8 cellular contexts compared by ENCODE assay signal in genomic region chr1:226061793-226062557, GRCh38. TPM values are rescaled to one million over a fixed set of nuclear protein-coding genes. Genes with fewer than 3 reads are reported as not detected.
DNase-seq lines count a peak whose midpoint lies in the region; ATAC-seq and TF ChIP-seq lines count a peak whose summit lies in the region.

No MANE protein-coding gene starts in this region.

- peaks cover 35% of the 10 kb centered on the region for H3K4me1 Mint-ChIP-seq in activated CD4-positive, alpha-beta T cell treated with anti-CD3 and anti-CD28 coated beads, Interleukin-2, amount 10 ng/mL, durations not matched to agents 7 days and 5 days
- peaks cover 33% of the 10 kb centered on the region for H3K4me1 Mint-ChIP-seq in memory B cell
- H3K4me1 Mint-ChIP-seq in stimulated activated naive B cell treated with anti-CD40 and anti-IgM and Interleukin-4, amounts not matched to agents 10 μg/mL and 1 μg/mL and 100 μg/mL, for 72 hours: peaks cover 23 to 34% of the 10 kb centered on the region in 2 donors

- CTCF ChIA-PET in activated CD4-positive, alpha-beta T cell treated with anti-CD3 and anti-CD28 coated beads, Interleukin-2, amount 10 ng/mL, durations not matched to agents 7 days and 5 days (lab: Charles Lee): interaction anchor here (1.0 to 2.6 kb wide), 5 partner anchors 9 to 72 kb away, joined by 3 to 10 read pairs (median 5); partner anchors contain the start of gene SDE2

- in situ Hi-C loops in GM18951 (cut with MboI; ENCODE audit: low sequenced_read_pairs, unreplicated experiment): no loop called here

- no peaks in the 10 kb centered on the region for H3K27me3 ChIP-seq in endocrine pancreas (ENCODE audit: control insufficient read depth, insufficient read depth, low read length)

- peak; percentile 49 for TF ChIP-seq POLR2A in GM18951 (IDR thresholded peaks at IDR 0.05; ENCODE audit: extremely low read depth, insufficient read depth, insufficient read length)

- DNase-seq in NCI-H2171 treated with DMSO at 0.1 percent for 48 hours (lab: John Stamatoyannopoulos, UW): peak; percentile 74
- peak; percentile 48 for DNase-seq in activated CD4-positive, alpha-beta T cell treated with anti-CD3 and anti-CD28 coated beads, Interleukin-2, amount 10 ng/mL, durations not matched to agents 7 days and 5 days
- peak in 1 of 2 donors; percentile 54 for DNase-seq in memory B cell (ENCODE audit: low spot score in 2 of 2)
- no peak for DNase-seq in stimulated activated naive B cell treated with anti-CD40 and anti-IgM and Interleukin-4, amounts not matched to agents 10 μg/mL and 1 μg/mL and 100 μg/mL, for 72 hours

- no peaks in the 10 kb centered on the region for H3K27me3 Mint-ChIP-seq in activated CD4-positive, alpha-beta T cell treated with anti-CD3 and anti-CD28 coated beads, Interleukin-2, amount 10 ng/mL, durations not matched to agents 7 days and 5 days
- no peaks in the 10 kb centered on the region for H3K27me3 Mint-ChIP-seq in memory B cell
- H3K27me3 Mint-ChIP-seq in stimulated activated naive B cell treated with anti-CD40 and anti-IgM and Interleukin-4, amounts not matched to agents 10 μg/mL and 1 μg/mL and 100 μg/mL, for 72 hours: no peaks in the 10 kb centered on the region

- POLR2A ChIA-PET in activated CD4-positive, alpha-beta T cell treated with anti-CD3 and anti-CD28 coated beads, Interleukin-2, amount 10 ng/mL, durations not matched to agents 7 days and 5 days (lab: Charles Lee): interaction anchor here (0.7 to 2.2 kb wide), 5 partner anchors 13 to 594 kb away, joined by 3 to 25 read pairs (median 3); partner anchors contain the start of genes SDE2 and SRP9

- H3K9me3 ChIP-seq in endocrine pancreas (ENCODE audit: control insufficient read depth, low read length): no peaks in the 10 kb centered on the region

- peak overlapping the region; percentile 96 for H3K27ac ChIP-seq in C4-2B

- ATAC-seq in HG03103 (IDR thresholded peaks at IDR 0.05; ENCODE audit: low read depth, unreplicated experiment) (peak; percentile 41), memory B cell (ENCODE audit: low read depth) (peak; percentile 43)
- ATAC-seq in stimulated activated naive B cell treated with anti-CD40 and anti-IgM and Interleukin-4, amounts not matched to agents 10 μg/mL and 1 μg/mL and 100 μg/mL, for 72 hours (replicated peaks): peak; percentile 52 to 64

- H3K4me1 ChIP-seq in endocrine pancreas (ENCODE audit: control insufficient read depth, insufficient read depth, low read length): peaks cover 32% of the 10 kb centered on the region

- no peaks in the 10 kb centered on the region for H3K9me3 Mint-ChIP-seq in activated CD4-positive, alpha-beta T cell treated with anti-CD3 and anti-CD28 coated beads, Interleukin-2, amount 10 ng/mL, durations not matched to agents 7 days and 5 days
- H3K9me3 Mint-ChIP-seq in memory B cell: no peaks in the 10 kb centered on the region
- no peaks in the 10 kb centered on the region for H3K9me3 Mint-ChIP-seq in stimulated activated naive B cell treated with anti-CD40 and anti-IgM and Interleukin-4, amounts not matched to agents 10 μg/mL and 1 μg/mL and 100 μg/mL, for 72 hours

- TF ChIP-seq CTCF in C4-2B (conservative IDR thresholded peaks at IDR 0.05): no peak

- no peaks in the 10 kb centered on the region for H3K36me3 ChIP-seq in endocrine pancreas (ENCODE audit: control insufficient read depth, insufficient read depth, low read length)

- H3K27ac Mint-ChIP-seq in activated CD4-positive, alpha-beta T cell treated with anti-CD3 and anti-CD28 coated beads, Interleukin-2, amount 10 ng/mL, durations not matched to agents 7 days and 5 days: peak overlapping the region; percentile 100
- H3K27ac Mint-ChIP-seq in memory B cell: peak overlapping the region; percentile 99
- peak overlapping the region; percentile 94 for H3K27ac Mint-ChIP-seq in stimulated activated naive B cell treated with anti-CD40 and anti-IgM and Interleukin-4, amounts not matched to agents 10 μg/mL and 1 μg/mL and 100 μg/mL, for 72 hours

- H3K4me3 ChIP-seq in endocrine pancreas (ENCODE audit: control insufficient read depth, insufficient read depth, low read length): peak overlapping the region; percentile 95

- peaks cover 41% of the 10 kb centered on the region for H3K36me3 Mint-ChIP-seq in activated CD4-positive, alpha-beta T cell treated with anti-CD3 and anti-CD28 coated beads, Interleukin-2, amount 10 ng/mL, durations not matched to agents 7 days and 5 days (ENCODE audit: low read depth)
- peaks cover 28% of the 10 kb centered on the region for H3K36me3 Mint-ChIP-seq in memory B cell
- peaks cover 32 to 34% of the 10 kb centered on the region in 2 donors for H3K36me3 Mint-ChIP-seq in stimulated activated naive B cell treated with anti-CD40 and anti-IgM and Interleukin-4, amounts not matched to agents 10 μg/mL and 1 μg/mL and 100 μg/mL, for 72 hours

- peak overlapping the region; percentile 100 for H3K4me3 Mint-ChIP-seq in activated CD4-positive, alpha-beta T cell treated with anti-CD3 and anti-CD28 coated beads, Interleukin-2, amount 10 ng/mL, durations not matched to agents 7 days and 5 days
- peak overlapping the region; percentile 87 for H3K4me3 Mint-ChIP-seq in memory B cell
- peak overlapping the region; percentile 98 to 100 for H3K4me3 Mint-ChIP-seq in stimulated activated naive B cell treated with anti-CD40 and anti-IgM and Interleukin-4, amounts not matched to agents 10 μg/mL and 1 μg/mL and 100 μg/mL, for 72 hours

- peak overlapping the region; percentile 97 for H3K9ac ChIP-seq in endocrine pancreas (ENCODE audit: control insufficient read depth, insufficient read depth, low read length)

RNA-seq across cellular contexts. Expression of gene H3-3A, which starts 0.5 kb away (rescaled TPM):
- 100 to 1,000 TPM; 651 to 657 TPM for total RNA-seq in activated CD4-positive, alpha-beta T cell treated with anti-CD3 and anti-CD28 coated beads, Interleukin-2, amount 10 ng/mL, durations not matched to agents 7 days and 5 days
